In the genomic region with DNA sequence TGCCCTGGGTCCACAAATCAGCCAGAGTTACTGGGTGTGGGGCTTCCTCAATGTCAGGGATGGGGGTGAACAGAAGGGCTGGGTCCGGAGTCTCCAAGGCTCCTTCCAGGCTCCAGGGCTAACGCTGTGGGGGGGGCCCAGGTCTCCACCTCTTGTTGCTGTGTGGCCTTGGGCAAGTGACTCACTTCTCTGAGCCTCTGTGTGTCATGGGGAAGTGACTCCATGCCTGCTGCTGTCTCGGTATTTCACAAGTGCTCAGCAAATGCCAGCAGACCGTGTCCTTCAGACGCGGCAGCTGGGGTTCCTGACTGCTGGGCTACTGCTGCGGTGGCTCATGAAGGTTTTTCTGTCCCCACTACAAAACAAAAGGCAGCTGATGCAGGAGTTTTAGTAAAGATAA, we compare ENCODE assay signal across 12 cellular contexts. TPM values are rescaled to one million over a fixed set of nuclear protein-coding genes. Genes with fewer than 3 reads are reported as not detected.
DNase-seq lines count a peak whose midpoint lies in the region; ATAC-seq and TF ChIP-seq lines count a peak whose summit lies in the region.
"Had no signal": no experiment of that assay in that cellular context is flagged by ENCODE, and none has a peak within 500 bp of the region (broad histone marks: within the 10 kb centered on the region; RNA-seq: fewer than 3 reads in every experiment).

No MANE protein-coding gene starts in this region.

- peaks cover 2% of the 10 kb centered on the region for H3K27me3 ChIP-seq in brain microvascular endothelial cell (replicated peaks)
- no peaks in the 10 kb centered on the region for H3K27me3 ChIP-seq in trophoblast cell (ENCODE audit: insufficient read depth, low read length)
- H3K27me3 ChIP-seq: colonic mucosa had no signal

- H3K4me1 ChIP-seq in trophoblast cell (ENCODE audit: control insufficient read depth in 1 of 2, insufficient read depth in 2 of 2, low read length in 2 of 2), result peaks cover 0 to 5% of the 10 kb centered on the region in 2 experiments
- H3K4me1 ChIP-seq: colonic mucosa had no signal

- H2AK5ac ChIP-seq in trophoblast cell (ENCODE audit: low read length), result no peak overlapping the region

- no peak overlapping the region for H3K23ac ChIP-seq in trophoblast cell (ENCODE audit: low read length)

- no peak overlapping the region for H2BK120ac ChIP-seq in trophoblast cell (ENCODE audit: insufficient read depth, low read length, poor library complexity)

- WGBS in trophoblast cell (ENCODE audit: extremely low coverage, insufficient coverage, insufficient read length), result no CpG with 5 or more reads among the region's 7 CpGs

- no peak overlapping the region for H4K12ac ChIP-seq in trophoblast cell (ENCODE audit: low read depth, low read length)

- H3K36me3 ChIP-seq in brain microvascular endothelial cell (replicated peaks) (no peaks in the 10 kb centered on the region), trophoblast cell (ENCODE audit: control insufficient read depth in 1 of 2, insufficient read depth in 2 of 2, low read length in 2 of 2) (no peaks in the 10 kb centered on the region)
- H3K36me3 ChIP-seq: colonic mucosa had no signal

- no peak overlapping the region for H3K27ac ChIP-seq in brain microvascular endothelial cell
- no peak overlapping the region for H3K27ac ChIP-seq in trophoblast cell (ENCODE audit: low read depth, low read length)
- H3K27ac ChIP-seq: 22Rv1, colonic mucosa had no signal

- H3K4me3 ChIP-seq in brain microvascular endothelial cell (ENCODE audit: low read depth, low read length) (no peak overlapping the region), trophoblast cell (ENCODE audit: low read depth, low read length) (no peak overlapping the region)
- H3K4me3 ChIP-seq: colonic mucosa had no signal

- H3K79me1 ChIP-seq in trophoblast cell (ENCODE audit: low read length), result no peaks in the 10 kb centered on the region

- ATAC-seq in HG02852 (IDR thresholded peaks at IDR 0.05; ENCODE audit: unreplicated experiment) (no peak), GM18519 (IDR thresholded peaks at IDR 0.05; ENCODE audit: low FRiP score, unreplicated experiment) (no peak)
- ATAC-seq: activated T-cell treated with anti-CD3 and anti-CD28 coated beads, Interleukin-2, amount 50 U/mL, for 4 hours had no signal

- no peak overlapping the region for H3K4ac ChIP-seq in trophoblast cell (ENCODE audit: low read depth, low read length)

- H3K18ac ChIP-seq in trophoblast cell (ENCODE audit: low read length), result no peak overlapping the region

- no peak overlapping the region for H4K91ac ChIP-seq in trophoblast cell (ENCODE audit: low read depth, low read length)

- H4K8ac ChIP-seq in trophoblast cell (ENCODE audit: low read depth, low read length), result no peak overlapping the region

- DNase-seq in NCI-H1417 (lab: John Stamatoyannopoulos, UW) (peak in 2 of 3 experiments; percentile 13 to 14), NCI-H1417 treated with DMSO at 0.1 percent for 48 hours (lab: John Stamatoyannopoulos, UW) (no peak), NAMALWA (ENCODE audit: low spot score) (peak; percentile 86), brain microvascular endothelial cell (peak; percentile 16), trophoblast cell (peak; percentile 85 to 87), GM13976 (ENCODE audit: low spot score) (no peak)
- DNase-seq: activated T-cell treated with anti-CD3 and anti-CD28 coated beads, Interleukin-2, amount 50 U/mL, for 4 hours; colonic mucosa; NCI-H526 had no signal

- peaks cover 6% of the 10 kb centered on the region for H3K9me3 ChIP-seq in trophoblast cell (ENCODE audit: insufficient read depth, low read depth, low read length)
- H3K9me3 ChIP-seq: colonic mucosa had no signal

- no peak overlapping the region for H3K9ac ChIP-seq in trophoblast cell (ENCODE audit: low read length)

- H3K4me2 ChIP-seq in trophoblast cell (ENCODE audit: low read length), result no peak overlapping the region

- TF ChIP-seq CTCF in brain microvascular endothelial cell (IDR thresholded peaks at IDR 0.05; ENCODE audit: low read depth, low read length, missing control alignments) (no peak), GM13976 (IDR thresholded peaks at IDR 0.05; ENCODE audit: borderline replicate concordance, control extremely low read depth, extremely low read depth, insufficient read depth, missing control alignments) (no peak)

- H3K79me2 ChIP-seq in trophoblast cell (ENCODE audit: control insufficient read depth, insufficient read depth, low read length, poor library complexity), result no peaks in the 10 kb centered on the region

- no peak overlapping the region for H2BK5ac ChIP-seq in trophoblast cell (ENCODE audit: low read depth, low read length, poor library complexity)

- no peak overlapping the region for H2BK12ac ChIP-seq in trophoblast cell (ENCODE audit: low read length)

- in situ Hi-C loops in brain microvascular endothelial cell (cut with HindIII; ENCODE audit: low pct_ligation_motif_present, low sequenced_read_pairs), result no loop called here
- in situ Hi-C loops in GM13976 (cut with MboI; ENCODE audit: low sequenced_read_pairs, unreplicated experiment), result no loop called here

- H2AFZ ChIP-seq in trophoblast cell (ENCODE audit: insufficient read depth, low read length, poor library complexity), result no peak overlapping the region

- H3K14ac ChIP-seq in trophoblast cell (ENCODE audit: low read length), result no peak overlapping the region

RNA-seq across cellular contexts. Expression of gene JPH3, which starts 26.6 kb away (rescaled TPM):
- polyA plus RNA-seq in trophoblast cell (2013), result 5.7 and 6.2 TPM in 2 replicates

Comparison
In these comparisons a context has a peak if more than half of its experiments do, and no peak if none do; other contexts are left out.
1. DNase-seq: peak in NCI-H1417 (2 of 3), NAMALWA (single experiment), brain microvascular endothelial cell (single experiment) and trophoblast cell (2 of 2); none in NCI-H1417 treated with DMSO at 0.1 percent for 48 hours (single experiment) and GM13976 (single experiment).